ENCODE assay signal across 9 cellular contexts in the genomic region with DNA sequence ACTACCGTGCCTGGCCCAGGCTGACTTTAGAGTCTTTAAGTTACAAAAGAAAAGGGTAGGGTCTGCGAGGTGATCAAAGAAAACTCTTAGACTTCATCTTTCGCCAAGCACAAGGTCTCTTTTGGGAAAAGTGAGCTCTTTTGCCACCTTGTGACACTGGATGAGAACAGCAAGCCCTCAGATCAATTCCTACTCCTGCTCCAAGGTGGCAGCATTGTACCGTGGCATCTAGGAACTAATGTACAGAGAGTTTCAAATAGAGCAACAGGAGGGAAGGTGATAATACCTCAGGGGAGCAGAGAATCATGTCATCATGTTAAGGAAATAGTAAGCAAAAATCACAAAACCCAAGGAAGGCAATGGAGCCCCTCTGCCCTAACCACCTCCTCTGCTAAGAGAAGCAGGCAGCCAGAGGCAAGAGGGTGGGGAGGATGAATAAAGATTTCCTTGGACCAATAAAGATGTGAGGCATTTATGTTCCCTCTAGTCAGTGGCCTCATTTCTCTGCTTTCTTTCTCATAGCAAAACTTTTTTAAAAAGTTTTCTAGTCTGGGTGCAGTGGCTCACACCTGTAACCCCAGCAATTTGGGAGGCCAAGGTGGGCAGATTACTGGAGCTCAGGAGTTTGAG. TPM values are rescaled to one million over a fixed set of nuclear protein-coding genes. Genes with fewer than 3 reads are reported as not detected.
DNase-seq lines count a peak whose midpoint lies in the region; ATAC-seq, FAIRE-seq and TF ChIP-seq lines count a peak whose summit lies in the region.
"Had no signal": no experiment of that assay in that cellular context is flagged by ENCODE, and none has a peak within 500 bp of the region (broad histone marks: within the 10 kb centered on the region; RNA-seq: fewer than 3 reads in every experiment).

No MANE protein-coding gene starts in this region.

- ATAC-seq in HG02884 (IDR thresholded peaks at IDR 0.05; ENCODE audit: unreplicated experiment) (peak; percentile 47), HG03469 (IDR thresholded peaks at IDR 0.05; ENCODE audit: unreplicated experiment) (no peak)

- intact Hi-C loops in breast epithelium (cut with DNase I; ENCODE audit: low total_unique reads) (no loop called here), kidney (cut with DNase I) (no loop called here)

- TF ChIP-seq POLR2A in breast epithelium (IDR thresholded peaks at IDR 0.05), result no peak

- no peak overlapping the region for H3K9ac ChIP-seq in kidney (ENCODE audit: low read length in 2 of 2)

- H3K27me3 ChIP-seq in breast epithelium, result no peaks in the 10 kb centered on the region

- TF ChIP-seq CTCF in WI38 (IDR thresholded peaks at IDR 0.05; ENCODE audit: low read depth, low read length), result peak; percentile 100
- TF ChIP-seq CTCF in breast epithelium (IDR thresholded peaks at IDR 0.05), result peak; percentile 85 to 99 (median 99)
- TF ChIP-seq CTCF in kidney (IDR thresholded peaks at IDR 0.05; ENCODE audit: borderline replicate concordance, extremely low read depth, insufficient read depth), result peak; percentile 100

- H3K36me3 ChIP-seq in breast epithelium (no peaks in the 10 kb centered on the region), kidney (ENCODE audit: control insufficient read depth in 1 of 2, insufficient read depth in 2 of 2, low read length in 2 of 2) (no peaks in the 10 kb centered on the region)

- no peaks in the 10 kb centered on the region for H3K4me1 ChIP-seq in breast epithelium
- H3K4me1 ChIP-seq in kidney (ENCODE audit: control insufficient read depth in 1 of 2, insufficient read depth in 1 of 2, low read depth in 1 of 2, low read length in 2 of 2), result no peaks in the 10 kb centered on the region

- H3K4me3 ChIP-seq in WI38 (ENCODE audit: low read depth, low read length) (no peak overlapping the region), breast epithelium (no peak overlapping the region), kidney (ENCODE audit: low read length in 2 of 2) (no peak overlapping the region)

- H3K9me3 ChIP-seq in breast epithelium, result no peaks in the 10 kb centered on the region
- H3K9me3 ChIP-seq in kidney (ENCODE audit: control insufficient read depth in 1 of 2, low read length in 2 of 2), result no peaks in the 10 kb centered on the region

- FAIRE-seq in kidney (lab: Jason Lieb, UNC), result no peak

- no peak overlapping the region for H3K27ac ChIP-seq in breast epithelium
- no peak overlapping the region for H3K27ac ChIP-seq in kidney (ENCODE audit: low read depth in 2 of 2, low read length in 2 of 2)

- peak; percentile 81 for DNase-seq in DMS79 (lab: John Stamatoyannopoulos, UW)
- DNase-seq in NCI-H446 (lab: John Stamatoyannopoulos, UW), result peak; percentile 68 to 86
- DNase-seq in breast epithelium (ENCODE audit: low spot score in 2 of 2), result peak in 1 of 2 donors; percentile 65
- DNase-seq in kidney, result no peak
- DNase-seq in stimulated activated CD4-positive, alpha-beta T cell treated with anti-CD3 and anti-CD28 coated beads, Interleukin-1b, Interleukin-23, amount 100 ng/mL, for 48 hours, result peak; percentile 71

RNA-seq across cellular contexts. Expression of a gene that starts 2.1 kb away (rescaled TPM):
- total RNA-seq in breast epithelium, result not detected
- not detected for total RNA-seq in kidney
- polyA plus RNA-seq in kidney (ENCODE audit: insufficient read depth, low read depth, low replicate concordance), result not detected
- total RNA-seq: activated CD8-positive, alpha-beta memory T cell treated with anti-CD3 and anti-CD28 coated beads for 36 hours had no signal

RNA-seq across cellular contexts. Expression of a gene that starts 33.0 kb away (rescaled TPM):
- total RNA-seq in breast epithelium (10 to 100 TPM; 32.8 to 46.5 (median 36.1) TPM), kidney (34.9 TPM)
- 13.8 TPM for polyA plus RNA-seq in kidney (ENCODE audit: insufficient read depth, low read depth, low replicate concordance)

RNA-seq across cellular contexts. Expression of a gene that starts 33.0 kb away (rescaled TPM):
- total RNA-seq in breast epithelium (10 to 100 TPM; 14.7 to 36.1 (median 26.3) TPM), kidney (26.0 TPM)
- 6.6 TPM for polyA plus RNA-seq in kidney (ENCODE audit: insufficient read depth, low read depth, low replicate concordance)
